Comparison of ENCODE assay signal across 27 cellular contexts in the genomic region with DNA sequence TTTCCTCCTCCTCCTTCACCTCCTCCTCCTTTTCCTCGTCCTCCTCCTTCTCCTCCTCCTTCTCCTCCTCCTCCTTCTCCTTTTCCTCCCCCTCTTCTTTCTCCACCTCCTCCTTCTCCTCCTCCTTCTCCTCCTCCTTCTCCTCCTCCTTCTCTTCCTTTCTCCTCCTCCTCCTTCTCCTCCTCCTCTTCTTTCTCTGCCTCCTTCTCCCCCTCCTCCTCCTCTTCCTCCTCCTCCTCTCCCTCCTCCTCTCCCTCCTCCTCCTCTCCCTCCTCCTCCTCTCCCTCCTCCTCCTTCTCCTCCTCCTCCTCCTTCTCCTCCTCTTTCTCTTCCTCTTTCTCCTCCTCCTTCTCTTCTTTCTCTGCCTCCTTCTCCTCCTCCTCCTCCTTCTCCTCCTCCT.
"Had no signal": no experiment of that assay in that cellular context is flagged by ENCODE, and none has a peak within 500 bp of the region (broad histone marks: within the 10 kb centered on the region; RNA-seq: fewer than 3 reads in every experiment).

No MANE protein-coding gene starts in this region.

- DNase-seq: stimulated activated CD4-positive, alpha-beta T cell treated with anti-CD3 and anti-CD28 coated beads, Interleukin-2, amount 100 ng/mL, for 48 hours; stimulated activated CD4-positive, alpha-beta T cell treated with anti-CD3 and anti-CD28 coated beads, Interleukin-4, amount 100 ng/mL, for 1 hour; stimulated activated CD4-positive, alpha-beta T cell treated with anti-CD3 and anti-CD28 coated beads, Interleukin-4, amount 100 ng/mL, for 24 hours; stimulated activated CD4-positive, alpha-beta T cell treated with anti-CD3 and anti-CD28 coated beads, Interleukin-4, amount 100 ng/mL, for 4 hours; stimulated activated CD8-positive, alpha-beta memory T cell treated with anti-CD3 and anti-CD28 coated beads, Interleukin-4, amount 100 ng/mL, for 48 hours; stimulated activated naive B cell treated with anti-CD40 and anti-IgM and Interleukin-4, amounts not matched to agents 10 μg/mL and 1 μg/mL and 100 μg/mL, for 72 hours; stimulated activated naive CD4-positive, alpha-beta T cell; stimulated activated naive CD4-positive, alpha-beta T cell treated with Interleukin-2 at 50 U/mL for 16 hours; stimulated activated naive CD8-positive, alpha-beta T cell treated with anti-CD3 and anti-CD28 coated beads, Interleukin-15, amount 100 ng/mL, for 72 hours; stimulated activated naive CD8-positive, alpha-beta T cell treated with anti-CD3 and anti-CD28 coated beads, Interleukin-15, Interleukin-2, amounts not matched to agents 100 U/mL and 50 U/mL, for 24 hours; stomach; substantia nigra; testis; thyroid gland; tibial artery; transverse colon; trophoblast cell; upper lobe of left lung; upper lobe of right lung; uterus had no signal

- H3K4me1 ChIP-seq: stomach, suprapubic skin, testis, thyroid gland, tibial artery, tibial nerve, transverse colon, upper lobe of left lung, upper lobe of right lung, uterus, vagina had no signal

- H3K4me3 ChIP-seq: stomach, suprapubic skin, testis, thoracic aorta, thyroid gland, tibial artery, tibial nerve, transverse colon, upper lobe of left lung, upper lobe of right lung, uterus, vagina had no signal

- H3K9me3 ChIP-seq: stomach, suprapubic skin, testis, thoracic aorta, thyroid gland, tibial artery, tibial nerve, transverse colon, upper lobe of left lung, upper lobe of right lung, uterus, vagina had no signal

- H3K36me3 ChIP-seq: stomach, suprapubic skin, thoracic aorta, thyroid gland, tibial artery, tibial nerve, transverse colon, upper lobe of left lung, upper lobe of right lung, uterus, vagina had no signal

- H3K27ac ChIP-seq: stomach, suprapubic skin, testis, thoracic aorta, thyroid gland, tibial artery, tibial nerve, transverse colon, upper lobe of left lung, upper lobe of right lung, uterus, vagina had no signal

- ATAC-seq: stimulated activated effector memory CD8-positive, alpha-beta T cell treated with anti-CD3 and anti-CD28 coated beads, Interleukin-12 subunit alpha, Interleukin-12 subunit beta, amount 100 ng/mL, for 72 hours; stimulated activated memory B cell treated with anti-CD40 and anti-IgM and Interleukin-4, amounts not matched to agents 10 μg/mL and 1 μg/mL and 100 μg/mL, for 72 hours; stimulated activated naive B cell treated with anti-CD40 and anti-IgM and Interleukin-4, amounts not matched to agents 10 μg/mL and 1 μg/mL and 100 μg/mL, for 72 hours; stimulated activated naive CD8-positive, alpha-beta T cell treated with anti-CD3 and anti-CD28 coated beads, Interleukin-15, amount 100 ng/mL, for 72 hours; stimulated activated naive CD8-positive, alpha-beta T cell treated with anti-CD3 and anti-CD28 coated beads, Interleukin-15, Interleukin-2, amounts not matched to agents 100 U/mL and 50 U/mL, for 24 hours; upper lobe of right lung had no signal

- H3K27me3 ChIP-seq: testis, thyroid gland, tibial nerve, upper lobe of left lung, uterus, vagina had no signal

- FAIRE-seq: urothelium cell line had no signal
